In the genomic region with DNA sequence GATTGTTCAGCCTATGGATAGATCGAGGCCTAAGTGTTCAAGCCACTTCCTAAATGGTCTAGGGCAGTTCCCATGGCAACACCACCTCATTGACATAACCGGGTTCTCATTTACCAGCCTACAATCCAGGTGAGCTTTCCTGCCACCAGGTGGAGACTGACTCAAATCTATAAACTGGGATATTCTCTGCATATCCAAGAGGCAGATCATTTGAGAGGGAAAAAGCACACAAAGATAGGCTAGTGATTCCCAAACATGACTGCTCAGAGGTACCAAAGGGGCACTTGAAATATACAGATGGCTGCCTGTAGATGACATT, we compare ENCODE assay signal across 8 cellular contexts.
DNase-seq lines count a peak whose midpoint lies in the region; ATAC-seq and TF ChIP-seq lines count a peak whose summit lies in the region.

No MANE protein-coding gene starts in this region.

- no peaks in the 10 kb centered on the region for H3K27me3 ChIP-seq in H7 (ENCODE audit: control insufficient read depth, insufficient read depth, low read length)

- TF ChIP-seq CTCF in epithelial cell of esophagus (IDR thresholded peaks at IDR 0.05; ENCODE audit: insufficient read depth, low read depth, low read length, missing control alignments) = peak; percentile 86

- H3K4me3 ChIP-seq in H7 (ENCODE audit: insufficient read depth, low read depth, low read length) (no peak overlapping the region), epithelial cell of esophagus (ENCODE audit: low read length) (no peak overlapping the region)

- DNase-seq in DMS53 treated with DMSO at 0.1 percent for 48 hours (lab: John Stamatoyannopoulos, UW; ENCODE audit: unreplicated experiment) (peak; percentile 25), H7 (peak; percentile 84), NCI-H510A (lab: John Stamatoyannopoulos, UW) (peak; percentile 50), epithelial cell of esophagus (ENCODE audit: low read depth) (peak; percentile 75), putamen (ENCODE audit: low spot score) (peak; percentile 19), NCI-H2196 treated with DMSO at 0.1 percent for 48 hours (lab: John Stamatoyannopoulos, UW; ENCODE audit: unreplicated experiment) (no peak), foreskin melanocyte (no peak)

- no peaks in the 10 kb centered on the region for H3K36me3 ChIP-seq in H7 (replicated peaks; ENCODE audit: control insufficient read depth, insufficient read depth, low read length)

- no peak for ATAC-seq in HG02970 (IDR thresholded peaks at IDR 0.05; ENCODE audit: low FRiP score, unreplicated experiment)

Comparison
In these comparisons a context has a peak if more than half of its experiments do, and no peak if none do; other contexts are left out.
1. DNase-seq: peak in DMS53 treated with DMSO at 0.1 percent for 48 hours (single experiment), H7 (single experiment), NCI-H510A (single experiment), epithelial cell of esophagus (single experiment) and putamen (single experiment); none in NCI-H2196 treated with DMSO at 0.1 percent for 48 hours (single experiment) and foreskin melanocyte (single experiment).